ENCODE assay signal across 21 cellular contexts in the genomic region with DNA sequence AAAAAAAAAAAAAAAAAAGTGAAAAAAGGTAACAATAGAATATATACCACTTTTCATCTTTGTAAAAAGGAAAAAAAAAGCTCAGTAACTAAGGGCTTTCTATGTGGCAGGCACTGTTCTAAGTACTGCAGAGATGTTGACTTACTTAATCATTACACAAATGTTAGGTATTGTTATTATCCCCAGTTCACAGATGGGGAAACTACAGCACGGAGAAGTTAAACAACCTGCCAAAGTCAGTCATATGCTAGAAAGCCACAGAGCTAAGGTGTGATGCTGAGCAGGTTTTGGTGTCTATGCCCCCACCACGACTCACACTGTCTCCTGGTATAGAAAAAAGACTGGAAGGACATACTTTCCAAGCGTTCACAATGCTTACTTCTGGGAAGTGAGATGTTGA. TPM values are rescaled to one million over a fixed set of nuclear protein-coding genes. Genes with fewer than 3 reads are reported as not detected.
DNase-seq lines count a peak whose midpoint lies in the region; ATAC-seq, FAIRE-seq and TF ChIP-seq lines count a peak whose summit lies in the region.
"Had no signal": no experiment of that assay in that cellular context is flagged by ENCODE, and none has a peak within 500 bp of the region (broad histone marks: within the 10 kb centered on the region; RNA-seq: fewer than 3 reads in every experiment).

No MANE protein-coding gene starts in this region.

- FAIRE-seq in pancreas (lab: Jason Lieb, UNC) = no peak
- FAIRE-seq: GM12892 had no signal

- H3K4me1 ChIP-seq in pancreas = peaks cover 19 to 40% (median 32%) of the 10 kb centered on the region in 3 donors

- no peak for DNase-seq in activated CD4-positive, CD25-positive, alpha-beta regulatory T cell (lab: John Stamatoyannopoulos, UW)
- DNase-seq in DMS53 treated with DMSO at 0.1 percent for 48 hours (lab: John Stamatoyannopoulos, UW; ENCODE audit: unreplicated experiment) = peak; percentile 33
- peak; percentile 16 for DNase-seq in astrocyte of the hippocampus (ENCODE audit: low read depth, low spot score)
- DNase-seq in pancreas = no peak
- DNase-seq in activated CD8-positive, alpha-beta memory T cell treated with anti-CD3 and anti-CD28 coated beads, Interleukin-2, amount 50 U/mL, for 48 hours = no peak
- no peak for DNase-seq in iPS-NIHi11 (ENCODE audit: low spot score)
- DNase-seq: GF-D8, NCI-H1048, NCI-H2081 treated with DMSO at 0.1 percent for 48 hours, NCI-H510A, NCI-H82, SHP77 had no signal

- ATAC-seq in activated CD4-positive, CD25-positive, alpha-beta regulatory T cell treated with anti-CD3 and anti-CD28 coated beads, Interleukin-2, amount 50 U/mL, for 24 hours = peak; percentile 38 to 51
- ATAC-seq in pancreas = peak; percentile 21 to 58 (median 27)
- ATAC-seq in HG03097 (IDR thresholded peaks at IDR 0.05; ENCODE audit: low FRiP score, unreplicated experiment) = no peak
- ATAC-seq: GM23338 had no signal

- 33 to 50% methylated on average over 3 of the region's 3 CpGs for WGBS in pancreas, 2 donors

- no peaks in the 10 kb centered on the region for H3K36me3 ChIP-seq in pancreas

- no peak for TF ChIP-seq CTCF in pancreas (IDR thresholded peaks at IDR 0.05)

- no peaks in the 10 kb centered on the region for H3K9me3 ChIP-seq in pancreas

- H3K27me3 ChIP-seq in pancreas = no peaks in the 10 kb centered on the region

- no peak overlapping the region for H3K4me3 ChIP-seq in pancreas
- H3K4me3 ChIP-seq: GM23338 had no signal

- peak overlapping the region in 2 of 4 donors; percentile 27 to 30 for H3K27ac ChIP-seq in pancreas
- H3K27ac ChIP-seq: 22Rv1, KMS-11 had no signal

- intact Hi-C loops in pancreas (cut with DNase I) = loop anchor here in 2 of 3 donors (10.0 kb wide), 1 partner anchor 72 kb away; no protein-coding TSS in a partner anchor

RNA-seq across cellular contexts. Expression of a gene that starts 6.6 kb away (rescaled TPM):
- 10 to 100 TPM; 24.3 to 57.4 (median 38.3) TPM for total RNA-seq in pancreas
- 10 to 100 TPM; 30.2 to 49.0 TPM for polyA plus RNA-seq in pancreas

RNA-seq across cellular contexts. Expression of a gene that starts 27.1 kb away (rescaled TPM):
- 10 to 100 TPM; 25.5 to 54.9 (median 37.1) TPM for total RNA-seq in pancreas
- 10 to 100 TPM; 42.8 to 78.8 TPM for polyA plus RNA-seq in pancreas

RNA-seq across cellular contexts. Expression of a gene that starts 39.9 kb away (rescaled TPM):
- total RNA-seq in pancreas = not detected
- polyA plus RNA-seq in pancreas = not detected
- total RNA-seq: Daoy, GM23338, M059J had no signal
- polyA plus RNA-seq: BJ, GM23338 had no signal

Comparison
In these comparisons a context has a peak if more than half of its experiments do, and no peak if none do; other contexts are left out.
1. DNase-seq: peak in DMS53 treated with DMSO at 0.1 percent for 48 hours (single experiment) and astrocyte of the hippocampus (single experiment); none in activated CD4-positive, CD25-positive, alpha-beta regulatory T cell (0 of 4), pancreas (0 of 6), activated CD8-positive, alpha-beta memory T cell treated with anti-CD3 and anti-CD28 coated beads, Interleukin-2, amount 50 U/mL, for 48 hours (single experiment) and iPS-NIHi11 (single experiment).